Comparison of ENCODE assay signal across 8 cellular contexts in the genomic region with DNA sequence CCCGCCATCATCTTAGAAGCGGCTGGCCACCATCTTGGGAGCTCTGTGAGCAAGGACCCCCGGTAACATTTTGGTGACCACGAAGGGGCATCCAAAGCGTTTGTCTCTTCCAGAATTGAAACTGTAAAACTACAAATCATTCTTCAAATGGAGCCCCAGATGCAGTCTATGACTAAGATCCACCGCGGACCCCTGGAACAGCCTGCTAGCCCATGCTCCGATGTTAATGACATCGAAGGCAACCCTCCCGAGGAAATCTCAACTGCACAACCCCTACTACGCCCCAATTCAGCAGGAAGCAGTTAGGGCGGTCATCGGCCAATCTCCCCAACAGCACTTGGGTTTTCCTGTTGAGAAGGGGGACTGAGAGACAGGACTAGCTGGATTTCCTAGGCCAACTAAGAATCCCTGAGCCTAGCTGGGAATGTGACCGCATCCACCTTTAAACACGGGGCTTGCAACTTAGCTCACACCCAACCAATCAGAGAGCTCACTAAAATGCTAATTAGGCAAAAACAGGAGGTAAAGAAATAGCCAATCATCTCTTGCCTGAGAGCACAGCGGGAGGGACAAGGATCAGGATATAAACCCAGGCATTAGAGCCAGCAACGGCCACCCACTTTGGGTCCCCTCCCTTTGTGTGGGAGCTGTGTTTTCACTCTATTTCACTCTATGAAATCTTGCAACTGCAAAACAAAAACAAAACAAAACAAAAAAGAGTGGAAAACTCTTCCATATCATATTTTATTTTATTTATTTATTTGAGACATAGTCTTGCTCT. TPM values are rescaled to one million over a fixed set of nuclear protein-coding genes. Genes with fewer than 3 reads are reported as not detected.
DNase-seq lines count a peak whose midpoint lies in the region; ATAC-seq and TF ChIP-seq lines count a peak whose summit lies in the region.
"Not testable (repeated sequence)": the region's sequence is repeated elsewhere in the genome, so short reads cannot be mapped to it uniquely, and the experiment has no call there.

No MANE protein-coding gene starts in this region.

- H3K36me3 ChIP-seq in HUES64 (ENCODE audit: insufficient read depth, low read length): peaks cover 20% of the 10 kb centered on the region
- H3K36me3 ChIP-seq in cardiac muscle cell: not testable (repeated sequence)

- intact Hi-C loops in activated CD4-positive, alpha-beta memory T cell treated with anti-CD3 and anti-CD28 coated beads for 36 hours (cut with micrococcal nuclease): loop anchor here (5.0 to 10.0 kb wide), 2 partner anchors 344 to 842 kb away; a partner anchor contains a TSS

- not testable (repeated sequence) for H3K36me3 Mint-ChIP-seq in activated CD4-positive, alpha-beta memory T cell treated with anti-CD3 and anti-CD28 coated beads for 36 hours; type B pancreatic cell
- peaks cover 12% of the 10 kb centered on the region for H3K36me3 Mint-ChIP-seq in activated naive CD8-positive, alpha-beta T cell treated with anti-CD3 and anti-CD28 coated beads, Interleukin-2, amount 50 U/mL, for 24 hours (ENCODE audit: low read depth)
- peaks cover 0 to 17% (median 0%) of the 10 kb centered on the region in 3 donors for H3K36me3 Mint-ChIP-seq in naive thymus-derived CD8-positive, alpha-beta T cell

- peak; percentile 44 for DNase-seq in Caki2 (ENCODE audit: low read depth)
- not testable (repeated sequence) for DNase-seq in RWPE1 (ENCODE audit: low spot score); activated CD4-positive, alpha-beta memory T cell treated with anti-CD3 and anti-CD28 coated beads for 36 hours; activated naive CD8-positive, alpha-beta T cell treated with anti-CD3 and anti-CD28 coated beads, Interleukin-2, amount 50 U/mL, for 24 hours; cardiac muscle cell (ENCODE audit: low read depth in 1 of 2, low spot score in 1 of 2); naive thymus-derived CD8-positive, alpha-beta T cell; type B pancreatic cell (ENCODE audit: extremely low spot score, unreplicated experiment)

- H3K4me1 ChIP-seq in HUES64 (ENCODE audit: insufficient read depth, low read length); cardiac muscle cell (ENCODE audit: low read depth): not testable (repeated sequence)

- not testable (repeated sequence) for H3K9ac ChIP-seq in HUES64 (ENCODE audit: low read depth, low read length)

- not testable (repeated sequence) for H3K27me3 Mint-ChIP-seq in activated CD4-positive, alpha-beta memory T cell treated with anti-CD3 and anti-CD28 coated beads for 36 hours; activated naive CD8-positive, alpha-beta T cell treated with anti-CD3 and anti-CD28 coated beads, Interleukin-2, amount 50 U/mL, for 24 hours; naive thymus-derived CD8-positive, alpha-beta T cell; type B pancreatic cell

- H3K4me3 Mint-ChIP-seq in activated CD4-positive, alpha-beta memory T cell treated with anti-CD3 and anti-CD28 coated beads for 36 hours: peak overlapping the region; percentile 94
- peak overlapping the region; percentile 95 for H3K4me3 Mint-ChIP-seq in activated naive CD8-positive, alpha-beta T cell treated with anti-CD3 and anti-CD28 coated beads, Interleukin-2, amount 50 U/mL, for 24 hours
- peak overlapping the region in 8 of 10 donors; percentile 5 to 95 (median 76) for H3K4me3 Mint-ChIP-seq in naive thymus-derived CD8-positive, alpha-beta T cell
- H3K4me3 Mint-ChIP-seq in type B pancreatic cell: peak overlapping the region; percentile 69

- not testable (repeated sequence) for H3K9me3 Mint-ChIP-seq in activated CD4-positive, alpha-beta memory T cell treated with anti-CD3 and anti-CD28 coated beads for 36 hours; activated naive CD8-positive, alpha-beta T cell treated with anti-CD3 and anti-CD28 coated beads, Interleukin-2, amount 50 U/mL, for 24 hours; naive thymus-derived CD8-positive, alpha-beta T cell; type B pancreatic cell

- H3K4me3 ChIP-seq in HUES64 (ENCODE audit: low read length): peak overlapping the region; percentile 65
- H3K4me3 ChIP-seq in cardiac muscle cell: not testable (repeated sequence)

- POLR2A ChIA-PET in RWPE1 (lab: Yijun Ruan, JAX; ENCODE audit: low non-redundant PET); activated CD4-positive, alpha-beta memory T cell treated with anti-CD3 and anti-CD28 coated beads for 36 hours (lab: Charles Lee): not testable (repeated sequence)
- POLR2A ChIA-PET in naive thymus-derived CD8-positive, alpha-beta T cell (lab: Charles Lee): interaction anchor here (3.8 kb wide), 1 partner anchor 29 kb away, joined by 24 read pairs; a partner anchor contains a TSS

- 87% methylated on average over 17 of the region's 17 CpGs for WGBS in HUES64

- H3K27ac ChIP-seq in HUES64 (ENCODE audit: low read depth, low read length): not testable (repeated sequence)
- H3K27ac ChIP-seq in RWPE1 (peak overlapping the region; percentile 99), cardiac muscle cell (peak overlapping the region; percentile 92)

- H3K9me3 ChIP-seq in HUES64 (ENCODE audit: insufficient read depth, low read depth, low read length); cardiac muscle cell (ENCODE audit: low read depth): not testable (repeated sequence)

- H3K27ac Mint-ChIP-seq in activated CD4-positive, alpha-beta memory T cell treated with anti-CD3 and anti-CD28 coated beads for 36 hours; activated naive CD8-positive, alpha-beta T cell treated with anti-CD3 and anti-CD28 coated beads, Interleukin-2, amount 50 U/mL, for 24 hours; type B pancreatic cell: not testable (repeated sequence)
- H3K27ac Mint-ChIP-seq in naive thymus-derived CD8-positive, alpha-beta T cell: peak overlapping the region in 2 of 10 donors; percentile 39 to 56

- CTCF ChIA-PET in RWPE1 (lab: Yijun Ruan, JAX): interaction anchor here (0.6 kb wide), 1 partner anchor 349 kb away, joined by 3 read pairs; no protein-coding TSS in a partner anchor
- CTCF ChIA-PET in activated CD4-positive, alpha-beta memory T cell treated with anti-CD3 and anti-CD28 coated beads for 36 hours (lab: Charles Lee): interaction anchor here (0.9 to 1.4 kb wide), 3 partner anchors 9 to 218 kb away, joined by 3 to 5 read pairs (median 4); no protein-coding TSS in a partner anchor

- in situ Hi-C loops in Caki2 (cut with HindIII; ENCODE audit: low pct_unique_long_range_greater_than_20kb, low sequenced_read_pairs): not testable (repeated sequence)

- H3K27me3 ChIP-seq in HUES64 (ENCODE audit: insufficient read depth, low read length); cardiac muscle cell: not testable (repeated sequence)

- H3K4me1 Mint-ChIP-seq in activated CD4-positive, alpha-beta memory T cell treated with anti-CD3 and anti-CD28 coated beads for 36 hours (ENCODE audit: low read depth): peaks cover 21% of the 10 kb centered on the region
- H3K4me1 Mint-ChIP-seq in activated naive CD8-positive, alpha-beta T cell treated with anti-CD3 and anti-CD28 coated beads, Interleukin-2, amount 50 U/mL, for 24 hours: peaks cover 20% of the 10 kb centered on the region
- peaks cover 16 to 26% (median 21%) of the 10 kb centered on the region in 4 donors for H3K4me1 Mint-ChIP-seq in naive thymus-derived CD8-positive, alpha-beta T cell
- not testable (repeated sequence) for H3K4me1 Mint-ChIP-seq in type B pancreatic cell (ENCODE audit: unreplicated experiment)

- not testable (repeated sequence) for TF ChIP-seq CTCF in RWPE1 (conservative IDR thresholded peaks at IDR 0.05; ENCODE audit: low read depth); cardiac muscle cell (IDR thresholded peaks at IDR 0.05; ENCODE audit: low read depth, low read length); type B pancreatic cell (conservative IDR thresholded peaks at IDR 0.05)

- ATAC-seq in activated naive CD8-positive, alpha-beta T cell treated with anti-CD3 and anti-CD28 coated beads, Interleukin-2, amount 50 U/mL, for 24 hours; naive thymus-derived CD8-positive, alpha-beta T cell: not testable (repeated sequence)

RNA-seq across cellular contexts. Expression of a gene that starts 1.7 kb away (rescaled TPM):
- total RNA-seq in Caki2 (2014; rRNA removed; shearing (Covaris generic); ENCODE audit: low replicate concordance): 1.7 and 4.5 TPM in 2 replicates
- polyA plus RNA-seq in HUES64 (2013, experiment 1 of 2): 17.7 TPM
- polyA plus RNA-seq in HUES64 (2013, experiment 2 of 2): 21.8 TPM
- 10 to 100 TPM; 53.2 to 54.2 TPM for total RNA-seq in activated CD4-positive, alpha-beta memory T cell treated with anti-CD3 and anti-CD28 coated beads for 36 hours
- total RNA-seq in cardiac muscle cell (7.5 and 18.7 TPM in 2 replicates), type B pancreatic cell (ENCODE audit: low replicate concordance) (7.3 and 19.8 TPM in 2 replicates)
- 5.3 and 15.8 TPM in 2 replicates for polyA plus RNA-seq in cardiac muscle cell
- 10 to 100 TPM; 13.7 to 19.0 TPM for total RNA-seq in naive thymus-derived CD8-positive, alpha-beta T cell
- polyA plus RNA-seq in naive thymus-derived CD8-positive, alpha-beta T cell: 1 to 10 TPM; 5.3 to 5.6 (median 5.3) TPM

RNA-seq across cellular contexts. Expression of a gene that starts 28.3 kb away (rescaled TPM):
- total RNA-seq in Caki2 (2014; rRNA removed; shearing (Covaris generic); ENCODE audit: low replicate concordance): 1.0 and 1.2 TPM in 2 replicates
- 2.4 TPM for polyA plus RNA-seq in HUES64 (2013, experiment 1 of 2)
- polyA plus RNA-seq in HUES64 (2013, experiment 2 of 2): 2.2 TPM
- total RNA-seq in activated CD4-positive, alpha-beta memory T cell treated with anti-CD3 and anti-CD28 coated beads for 36 hours: 1 to 10 TPM; 2.1 TPM
- 12.7 and 17.3 TPM in 2 replicates for total RNA-seq in cardiac muscle cell
- polyA plus RNA-seq in cardiac muscle cell: 12.3 and 22.8 TPM in 2 replicates
- 10 to 100 TPM; 18.5 to 19.1 TPM for total RNA-seq in naive thymus-derived CD8-positive, alpha-beta T cell
- 10 to 100 TPM in 2 of 3 donors, 1 to 10 TPM in 1; 7.5 to 12.8 (median 12.7) TPM for polyA plus RNA-seq in naive thymus-derived CD8-positive, alpha-beta T cell
- 4.7 and 6.1 TPM in 2 replicates for total RNA-seq in type B pancreatic cell (ENCODE audit: low replicate concordance)

RNA-seq across cellular contexts. Expression of a gene that starts 43.8 kb away (rescaled TPM):
- total RNA-seq in Caki2 (2014; rRNA removed; shearing (Covaris generic); ENCODE audit: low replicate concordance): 3.2 and 9.1 TPM in 2 replicates
- polyA plus RNA-seq in HUES64 (2013, experiment 1 of 2): 33.7 TPM
- 29.7 TPM for polyA plus RNA-seq in HUES64 (2013, experiment 2 of 2)
- total RNA-seq in activated CD4-positive, alpha-beta memory T cell treated with anti-CD3 and anti-CD28 coated beads for 36 hours: 1 to 10 TPM; 5.1 to 5.3 TPM
- total RNA-seq in cardiac muscle cell: 25.4 and 30.6 TPM in 2 replicates
- polyA plus RNA-seq in cardiac muscle cell: 30.1 and 41.7 TPM in 2 replicates
- 10 to 100 TPM; 29.0 to 30.6 TPM for total RNA-seq in naive thymus-derived CD8-positive, alpha-beta T cell
- 10 to 100 TPM in 2 of 3 donors, 1 to 10 TPM in 1; 9.3 to 27.4 (median 23.6) TPM for polyA plus RNA-seq in naive thymus-derived CD8-positive, alpha-beta T cell
- 23.1 and 36.4 TPM in 2 replicates for total RNA-seq in type B pancreatic cell (ENCODE audit: low replicate concordance)
